In the genomic region with DNA sequence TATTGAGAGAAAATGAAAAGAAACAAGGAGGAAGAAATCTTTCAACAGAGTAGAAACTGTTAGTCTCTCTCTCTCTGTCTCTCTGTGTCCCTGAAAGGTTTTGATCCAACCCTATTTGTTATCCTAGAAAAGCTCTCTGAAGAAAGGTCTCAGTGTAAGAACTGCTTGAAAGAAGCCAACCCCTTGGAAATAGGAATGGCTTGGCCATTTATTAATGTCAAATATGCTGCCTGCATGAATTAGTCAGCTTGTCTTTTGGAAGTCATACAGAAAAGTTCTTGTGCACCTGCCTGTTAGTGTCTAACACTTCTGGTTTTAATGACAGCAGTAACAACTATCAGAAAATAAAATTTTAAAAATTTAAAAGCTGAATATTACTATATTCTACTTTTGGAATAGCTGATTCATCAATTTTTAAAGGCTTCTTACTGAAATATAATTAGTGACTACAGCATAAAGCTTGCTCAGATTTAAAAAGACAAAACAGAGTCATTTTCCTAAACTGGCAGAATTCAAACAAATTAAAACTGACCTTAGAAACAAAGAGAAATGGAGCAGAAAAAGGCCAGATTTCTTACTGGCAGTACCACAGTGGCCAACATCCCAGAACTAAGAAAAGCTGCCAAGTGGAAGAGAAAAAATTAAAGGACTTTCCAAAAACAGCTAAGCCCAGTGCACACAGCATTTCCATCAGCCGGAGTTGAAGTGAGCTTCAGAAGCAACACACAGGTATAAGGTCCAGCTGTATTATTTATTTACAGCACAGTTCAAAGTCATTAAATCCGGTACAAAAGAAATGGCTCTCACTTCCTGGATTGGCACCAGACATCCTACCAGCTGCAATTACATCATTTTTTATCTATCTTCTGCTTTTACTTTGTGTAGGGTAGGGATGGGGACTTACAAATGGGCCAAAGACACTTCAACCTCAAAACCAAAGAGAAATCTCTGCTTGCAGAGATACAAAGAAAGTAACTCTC, we compare ENCODE assay signal across 15 cellular contexts.
DNase-seq lines count a peak whose midpoint lies in the region; ATAC-seq and TF ChIP-seq lines count a peak whose summit lies in the region.
"Had no signal": no experiment of that assay in that cellular context is flagged by ENCODE, and none has a peak within 500 bp of the region (broad histone marks: within the 10 kb centered on the region; RNA-seq: fewer than 3 reads in every experiment).

No MANE protein-coding gene starts in this region.

- TF ChIP-seq CTCF in OCI-LY7 (conservative IDR thresholded peaks at IDR 0.05; ENCODE audit: low read length) = no peak

- H3K4me1 ChIP-seq in OCI-LY7 (ENCODE audit: insufficient read depth, low read length, poor library complexity, severe bottlenecking) = peaks cover 17% of the 10 kb centered on the region
- H3K4me1 ChIP-seq: parathyroid adenoma, Peyer's patch had no signal

- CTCF ChIA-PET in OCI-LY7 (lab: Charles Lee; ENCODE audit: unreplicated experiment) (interaction anchor here (0.5 to 1.3 kb wide), 2 partner anchors 14 to 77 kb away, joined by 3 to 5 read pairs; a partner anchor contains a TSS), T-cell (lab: Charles Lee) (interaction anchor here in 1 of 2 donors (0.6 kb wide), 1 partner anchor 945 kb away, joined by 3 read pairs; no protein-coding TSS in a partner anchor)

- no peaks in the 10 kb centered on the region for H3K27me3 Mint-ChIP-seq in T-cell

- no peak overlapping the region for H3K27ac Mint-ChIP-seq in T-cell

- H2AFZ ChIP-seq in OCI-LY7 (ENCODE audit: low read length) = peak overlapping the region; percentile 22; the same call in 1 of the 2 replicates
- H2AFZ ChIP-seq: parathyroid adenoma had no signal

- H3K4me3 ChIP-seq in OCI-LY7 (ENCODE audit: low read depth, low read length, poor library complexity, severe bottlenecking) = no peak overlapping the region
- H3K4me3 ChIP-seq: coronary artery, Peyer's patch had no signal

- H3K27ac ChIP-seq in OCI-LY7 (ENCODE audit: low read depth, low read length, poor library complexity, severe bottlenecking) = no peak overlapping the region
- H3K27ac ChIP-seq: parathyroid adenoma, Peyer's patch had no signal

- H3K4me1 Mint-ChIP-seq in T-cell = no peaks in the 10 kb centered on the region

- peaks cover 45% of the 10 kb centered on the region for H3K36me3 Mint-ChIP-seq in T-cell

- H3K9me3 Mint-ChIP-seq in T-cell = no peaks in the 10 kb centered on the region

- ATAC-seq in left colon = peak; percentile 63
- ATAC-seq in T-cell (replicated peaks in 1 of 4) = no peak
- no peak for ATAC-seq in GM21723 (IDR thresholded peaks at IDR 0.05; ENCODE audit: unreplicated experiment)

- POLR2A ChIA-PET in OCI-LY7 (lab: Charles Lee) = interaction anchor here (0.6 to 2.1 kb wide), 12 partner anchors 9 to 317 kb away, joined by 3 to 8 read pairs (median 3); no protein-coding TSS in a partner anchor
- POLR2A ChIA-PET in T-cell (lab: Charles Lee) = interaction anchor here (0.5 to 0.6 kb wide), 2 partner anchors 27 to 308 kb away, joined by 3 to 4 read pairs; no protein-coding TSS in a partner anchor

- H3K4me2 ChIP-seq in OCI-LY7 (ENCODE audit: low read length) = peak overlapping the region; percentile 19

- no peaks in the 10 kb centered on the region for H3K9me3 ChIP-seq in OCI-LY7 (ENCODE audit: low read length)
- H3K9me3 ChIP-seq: Peyer's patch had no signal

- no peaks in the 10 kb centered on the region for H4K20me1 ChIP-seq in OCI-LY7 (ENCODE audit: insufficient read depth, low read length)

- DNase-seq in Ammon's horn (ENCODE audit: low spot score) (peak; percentile 59), NCI-H1105 treated with DMSO at 0.1 percent for 48 hours (lab: John Stamatoyannopoulos, UW) (peak; percentile 53), OCI-LY7 (ENCODE audit: low spot score) (peak; percentile 57), left colon (no peak), AML-193 (lab: John Stamatoyannopoulos, UW) (no peak), T-cell (no peak), mesenteric fat pad (ENCODE audit: low spot score) (no peak)
- DNase-seq: activated CD4-positive, CD25-positive, alpha-beta regulatory T cell treated with anti-CD3 and anti-CD28 coated beads, Interleukin-2, amount 50 U/mL, for 72 hours; DMS79 treated with DMSO at 0.1 percent for 48 hours; NCI-H1436; Peyer's patch; stimulated activated CD4-positive, alpha-beta T cell treated with anti-CD3 and anti-CD28 coated beads, Interleukin-2, amount 100 ng/mL, for 24 hours had no signal

- no peaks in the 10 kb centered on the region for H3K36me3 ChIP-seq in OCI-LY7 (ENCODE audit: insufficient read depth, low read length)
- H3K36me3 ChIP-seq: Peyer's patch had no signal

- BruUV-seq in OCI-LY7 (replicated peaks; lab: Mats Ljungman, UMichigan) = no TSS peak

- H3K4me3 Mint-ChIP-seq in T-cell = no peak overlapping the region

- intact Hi-C loops in OCI-LY7 (cut with micrococcal nuclease; ENCODE audit: unreplicated experiment) (no loop called here), left colon (cut with DNase I, micrococcal nuclease) (no loop called here)

- no peaks in the 10 kb centered on the region for H3K79me2 ChIP-seq in OCI-LY7 (ENCODE audit: insufficient read depth, low read depth, low read length)
- H3K79me2 ChIP-seq: parathyroid adenoma had no signal

- no peaks in the 10 kb centered on the region for H3K9me2 ChIP-seq in OCI-LY7 (ENCODE audit: insufficient read depth, low read length)

Comparison
In these comparisons a context has a peak if more than half of its experiments do, and no peak if none do; other contexts are left out.
1. DNase-seq: peak in Ammon's horn (single experiment), NCI-H1105 treated with DMSO at 0.1 percent for 48 hours (single experiment) and OCI-LY7 (single experiment); none in left colon (0 of 2), AML-193 (0 of 2), T-cell (0 of 34) and mesenteric fat pad (single experiment).